23 cellular contexts compared by ENCODE assay signal in genomic region chrY:7433817-7434532, GRCh38.
DNase-seq lines count a peak whose midpoint lies in the region; TF ChIP-seq lines count a peak whose summit lies in the region.
"Had no signal": no experiment of that assay in that cellular context is flagged by ENCODE, and none has a peak within 500 bp of the region (broad histone marks: within the 10 kb centered on the region; RNA-seq: fewer than 3 reads in every experiment).

No MANE protein-coding gene starts in this region.

- H3K27ac ChIP-seq in right atrium auricular region, result no peak overlapping the region
- H3K27ac ChIP-seq: ascending aorta, left lung, right lobe of liver, SJCRH30, upper lobe of left lung had no signal

- H3K36me3 ChIP-seq in MG63, result no peaks in the 10 kb centered on the region
- H3K36me3 ChIP-seq in BE2C, result no peaks in the 10 kb centered on the region
- no peaks in the 10 kb centered on the region for H3K36me3 ChIP-seq in right atrium auricular region
- H3K36me3 ChIP-seq: ascending aorta, left lung, right lobe of liver, SJCRH30, upper lobe of left lung had no signal

- H3K4me1 ChIP-seq in BE2C, result no peaks in the 10 kb centered on the region
- H3K4me1 ChIP-seq in right atrium auricular region, result no peaks in the 10 kb centered on the region
- H3K4me1 ChIP-seq: ascending aorta, left lung, right lobe of liver, SJCRH30, upper lobe of left lung had no signal

- H3K9me3 ChIP-seq in MG63, result no peaks in the 10 kb centered on the region
- H3K9me3 ChIP-seq in BE2C, result no peaks in the 10 kb centered on the region
- no peaks in the 10 kb centered on the region for H3K9me3 ChIP-seq in right atrium auricular region
- H3K9me3 ChIP-seq: ascending aorta, left lung, right lobe of liver, SJCRH30, upper lobe of left lung had no signal

- peak; percentile 93 for DNase-seq in EH (ENCODE audit: low read depth)
- DNase-seq in MG63, result peak; percentile 70
- DNase-seq in epidermal melanocyte (ENCODE audit: insufficient read length, low spot score), result peak; percentile 39
- peak; percentile 76 for DNase-seq in renal cortical epithelial cell (ENCODE audit: low read depth)
- DNase-seq in NCI-H524 (lab: John Stamatoyannopoulos, UW), result no peak
- DNase-seq in BE2C, result no peak
- DNase-seq in HK-2 (ENCODE audit: unreplicated experiment), result no peak
- no peak for DNase-seq in right atrium auricular region (ENCODE audit: low spot score)
- DNase-seq: activated CD4-positive, alpha-beta T cell treated with anti-CD3 and anti-CD28 coated beads for 48 hours; activated CD8-positive, alpha-beta memory T cell treated with anti-CD3 and anti-CD28 coated beads, Interleukin-2, amount 10 ng/mL, durations not matched to agents 7 days and 5 days; CD8-positive, alpha-beta T cell; cerebellar nuclear complex; DMS53; immature natural killer cell; left lung; natural killer cell; NCI-H1105; NCI-H2081 treated with DMSO at 0.1 percent for 48 hours; NCI-H446; right lobe of liver; SJCRH30; upper lobe of left lung had no signal

- TF ChIP-seq CTCF in BE2C (IDR thresholded peaks at IDR 0.05; ENCODE audit: low read depth, low read length), result no peak
- TF ChIP-seq CTCF in right atrium auricular region (IDR thresholded peaks at IDR 0.05), result no peak

- no peaks in the 10 kb centered on the region for H3K27me3 ChIP-seq in MG63
- H3K27me3 ChIP-seq in BE2C, result no peaks in the 10 kb centered on the region
- H3K27me3 ChIP-seq in right atrium auricular region, result no peaks in the 10 kb centered on the region
- H3K27me3 ChIP-seq: ascending aorta, left lung, right lobe of liver, SJCRH30, upper lobe of left lung had no signal

- H3K4me3 ChIP-seq in MG63 (peak overlapping the region; percentile 12; the same call in 1 of the 2 replicates), BE2C (ENCODE audit: low read depth, low read length) (no peak overlapping the region), right atrium auricular region (no peak overlapping the region)
- H3K4me3 ChIP-seq: ascending aorta, left lung, right lobe of liver, SJCRH30, upper lobe of left lung had no signal

Comparison
In these comparisons a context has a peak if more than half of its experiments do, and no peak if none do; other contexts are left out.
1. DNase-seq: peak in EH (single experiment), MG63 (single experiment), epidermal melanocyte (single experiment) and renal cortical epithelial cell (single experiment); none in NCI-H524 (0 of 2), BE2C (single experiment), HK-2 (single experiment) and right atrium auricular region (single experiment).